In genomic region chr4:48681856-48682255, GRCh38 we compare ENCODE assay signal across 1 cellular context.
TF ChIP-seq lines count a peak whose summit lies in the region.

No MANE protein-coding gene starts in this region.

TF ChIP-seq in GM23338, 12 proteins besides CTCF, POLR2A, EP300 and RAD21 (continued from another document):
- TF ChIP-seq REST (IDR thresholded peaks at IDR 0.05; ENCODE audit: unreplicated experiment) (no peak), JUNB (IDR thresholded peaks at IDR 0.05; ENCODE audit: unreplicated experiment) (no peak), ZNF331 (CRISPR knock-in tag; IDR thresholded peaks at IDR 0.05; ENCODE audit: low read depth) (no peak), EZH2 (IDR thresholded peaks at IDR 0.05; ENCODE audit: low read depth, unreplicated experiment) (no peak), EZH2phosphoT487 (IDR thresholded peaks at IDR 0.05; ENCODE audit: unreplicated experiment) (no peak)
